In the genomic region with DNA sequence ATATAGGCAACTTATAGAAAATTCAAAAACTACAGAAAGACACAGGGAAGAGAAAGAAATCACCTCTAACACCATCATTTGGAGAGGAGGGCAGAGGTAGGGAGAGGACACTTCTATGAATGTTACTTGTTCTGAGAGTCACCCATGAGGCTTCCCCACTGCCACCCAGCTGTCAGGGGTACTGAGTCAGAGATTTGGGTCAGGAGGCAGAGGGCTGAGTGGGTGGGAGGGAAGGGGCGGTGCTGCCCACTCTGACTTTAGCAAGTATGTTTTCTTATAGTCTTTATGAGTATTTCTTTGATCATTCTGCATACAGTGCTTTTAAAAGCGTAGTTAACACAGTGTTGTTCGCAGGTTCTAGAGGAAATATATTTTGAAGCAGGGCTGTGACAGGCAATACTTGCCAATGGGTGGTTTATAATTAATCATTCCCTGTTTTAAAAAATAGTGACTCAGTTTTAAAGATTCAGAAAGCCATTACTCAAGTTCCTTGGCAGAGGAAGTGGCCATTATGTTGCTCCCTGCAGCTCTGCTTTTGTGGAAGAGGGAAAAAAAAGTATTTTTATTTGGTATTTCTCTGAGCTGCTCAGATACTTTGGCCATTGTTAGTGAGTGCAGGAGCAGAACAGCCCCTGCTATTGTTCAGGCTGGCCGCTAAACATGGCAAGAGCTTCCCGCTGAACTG, we compare ENCODE assay signal across 9 cellular contexts. TPM values are rescaled to one million over a fixed set of nuclear protein-coding genes. Genes with fewer than 3 reads are reported as not detected.
DNase-seq lines count a peak whose midpoint lies in the region; ATAC-seq and TF ChIP-seq lines count a peak whose summit lies in the region.
"Had no signal": no experiment of that assay in that cellular context is flagged by ENCODE, and none has a peak within 500 bp of the region (broad histone marks: within the 10 kb centered on the region; RNA-seq: fewer than 3 reads in every experiment).

No MANE protein-coding gene starts in this region.

- intact Hi-C loops in CD4-positive, alpha-beta T cell (cut with DNase I, micrococcal nuclease): loop anchor here in 1 of 2 experiments (5.0 kb wide), 1 partner anchor 39 kb away; no protein-coding TSS in a partner anchor
- intact Hi-C loops in esophagus squamous epithelium (cut with DNase I) (no loop called here), psoas muscle (cut with DNase I) (no loop called here)

- no peak for TF ChIP-seq POLR2A in esophagus squamous epithelium (IDR thresholded peaks at IDR 0.05)

- peaks cover 74 to 98% (median 80%) of the 10 kb centered on the region in 3 donors for H3K4me1 ChIP-seq in esophagus squamous epithelium
- peaks cover 93% of the 10 kb centered on the region for H3K4me1 ChIP-seq in psoas muscle

- peak overlapping the region; percentile 91 for H3K27ac Mint-ChIP-seq in CD4-positive, alpha-beta T cell
- H3K27ac Mint-ChIP-seq in WTC11: no peak overlapping the region

- no peak for DNase-seq in CD4-positive, alpha-beta T cell
- peak; percentile 16 for DNase-seq in RPMI7951 (ENCODE audit: low read depth)
- no peak for DNase-seq in esophagus squamous epithelium (lab: John Stamatoyannopoulos, UW)
- DNase-seq in psoas muscle: peak in 1 of 2 donors; percentile 31
- no peak for DNase-seq in WTC11 (ENCODE audit: low spot score)
- no peak for DNase-seq in occipital lobe (lab: John Stamatoyannopoulos, UW)
- no peak for DNase-seq in NCI-H2081 treated with DMSO at 0.1 percent for 48 hours (lab: John Stamatoyannopoulos, UW)
- DNase-seq in GDM1 (lab: John Stamatoyannopoulos, UW): no peak

- H3K36me3 Mint-ChIP-seq in CD4-positive, alpha-beta T cell (ENCODE audit: low read depth): peaks cover 60% of the 10 kb centered on the region
- no peaks in the 10 kb centered on the region for H3K36me3 Mint-ChIP-seq in WTC11

- WGBS in esophagus squamous epithelium, 2 donors: 18 to 26% methylated on average over 5 of the region's 5 CpGs
- 65 to 75% (median 67%) methylated on average over 5 of the region's 5 CpGs for WGBS in psoas muscle, 3 donors

- no peak for ATAC-seq in CD4-positive, alpha-beta T cell (ENCODE audit: poor library complexity)
- no peak for ATAC-seq in psoas muscle
- ATAC-seq in WTC11: no peak

- no peaks in the 10 kb centered on the region for H3K9me3 ChIP-seq in CD4-positive, alpha-beta T cell (ENCODE audit: control insufficient read depth, low read length)
- H3K9me3 ChIP-seq in esophagus squamous epithelium (no peaks in the 10 kb centered on the region), psoas muscle (no peaks in the 10 kb centered on the region)
- H3K9me3 ChIP-seq: ovary had no signal

- no peaks in the 10 kb centered on the region for H3K27me3 Mint-ChIP-seq in CD4-positive, alpha-beta T cell
- no peaks in the 10 kb centered on the region for H3K27me3 Mint-ChIP-seq in WTC11 (ENCODE audit: low read depth)

- peaks cover 92% of the 10 kb centered on the region for H3K4me1 Mint-ChIP-seq in CD4-positive, alpha-beta T cell (ENCODE audit: low read depth)
- peaks cover 21% of the 10 kb centered on the region for H3K4me1 Mint-ChIP-seq in WTC11

- peak overlapping the region; percentile 10 for H3K4me3 Mint-ChIP-seq in CD4-positive, alpha-beta T cell
- no peak overlapping the region for H3K4me3 Mint-ChIP-seq in WTC11

- TF ChIP-seq CTCF in CD4-positive, alpha-beta T cell (IDR thresholded peaks at IDR 0.05): no peak
- TF ChIP-seq CTCF in esophagus squamous epithelium (IDR thresholded peaks at IDR 0.05): no peak
- no peak for TF ChIP-seq CTCF in psoas muscle (IDR thresholded peaks at IDR 0.05)
- no peak for TF ChIP-seq CTCF in WTC11 (IDR thresholded peaks at IDR 0.05)

- no peaks in the 10 kb centered on the region for H3K9me3 Mint-ChIP-seq in CD4-positive, alpha-beta T cell
- no peaks in the 10 kb centered on the region for H3K9me3 Mint-ChIP-seq in WTC11

- no peak overlapping the region for H3K27ac ChIP-seq in CD4-positive, alpha-beta T cell (ENCODE audit: low read depth, low read length)
- H3K27ac ChIP-seq in esophagus squamous epithelium (peak overlapping the region; percentile 76 to 95 (median 89)), psoas muscle (peak overlapping the region; percentile 98)

- H3K4me3 ChIP-seq in esophagus squamous epithelium: no peak overlapping the region
- H3K4me3 ChIP-seq in psoas muscle: no peak overlapping the region
- H3K4me3 ChIP-seq: ovary had no signal

- POLR2A ChIA-PET in CD4-positive, alpha-beta T cell (lab: Charles Lee): interaction anchor here (1.1 to 1.2 kb wide), 2 partner anchors 8 to 15 kb away, joined by 3 to 5 read pairs; no protein-coding TSS in a partner anchor
- POLR2A ChIA-PET in WTC11 (lab: Charles Lee): interaction anchor here (0.5 kb wide), 1 partner anchor 9 kb away, joined by 3 read pairs; no protein-coding TSS in a partner anchor

- H3K27me3 ChIP-seq in CD4-positive, alpha-beta T cell (ENCODE audit: control insufficient read depth, insufficient read depth, low read length): no peaks in the 10 kb centered on the region
- H3K27me3 ChIP-seq in esophagus squamous epithelium (no peaks in the 10 kb centered on the region), psoas muscle (ENCODE audit: insufficient read depth in 3 of 3, low read length in 2 of 3) (no peaks in the 10 kb centered on the region)
- H3K27me3 ChIP-seq: ovary had no signal

- CTCF ChIA-PET in CD4-positive, alpha-beta T cell (lab: Charles Lee): interaction anchor here (1.3 kb wide), 1 partner anchor 16 kb away, joined by 3 read pairs; no protein-coding TSS in a partner anchor
- CTCF ChIA-PET in WTC11 (lab: Charles Lee): interaction anchor here (1.7 kb wide), 1 partner anchor 56 kb away, joined by 5 read pairs; no protein-coding TSS in a partner anchor

- H3K36me3 ChIP-seq in esophagus squamous epithelium (no peaks in the 10 kb centered on the region), psoas muscle (ENCODE audit: insufficient read depth in 1 of 2, low read depth in 1 of 2) (peaks cover 0 to 16% of the 10 kb centered on the region in 2 donors)
- H3K36me3 ChIP-seq: ovary had no signal

TF ChIP-seq in WTC11, 78 proteins besides CTCF, POLR2A, EP300 and RAD21 (continues in another document):
- TF ChIP-seq OVOL2 (CRISPR knock-in tag; IDR thresholded peaks at IDR 0.05; ENCODE audit: borderline replicate concordance): no peak
- TF ChIP-seq ZNF232 (CRISPR knock-in tag; IDR thresholded peaks at IDR 0.05): no peak
- TF ChIP-seq, protein P1, sequence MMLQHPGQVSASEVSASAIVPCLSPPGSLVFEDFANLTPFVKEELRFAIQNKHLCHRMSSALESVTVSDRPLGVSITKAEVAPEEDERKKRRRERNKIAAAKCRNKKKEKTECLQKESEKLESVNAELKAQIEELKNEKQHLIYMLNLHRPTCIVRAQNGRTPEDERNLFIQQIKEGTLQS (CRISPR knock-in tag; conservative IDR thresholded peaks at IDR 0.05): no peak
- TF ChIP-seq IRF2 (CRISPR knock-in tag; IDR thresholded peaks at IDR 0.05; ENCODE audit: borderline replicate concordance, low read depth): no peak
- no peak for TF ChIP-seq CREM (CRISPR knock-in tag; IDR thresholded peaks at IDR 0.05)
- TF ChIP-seq, protein P2, sequence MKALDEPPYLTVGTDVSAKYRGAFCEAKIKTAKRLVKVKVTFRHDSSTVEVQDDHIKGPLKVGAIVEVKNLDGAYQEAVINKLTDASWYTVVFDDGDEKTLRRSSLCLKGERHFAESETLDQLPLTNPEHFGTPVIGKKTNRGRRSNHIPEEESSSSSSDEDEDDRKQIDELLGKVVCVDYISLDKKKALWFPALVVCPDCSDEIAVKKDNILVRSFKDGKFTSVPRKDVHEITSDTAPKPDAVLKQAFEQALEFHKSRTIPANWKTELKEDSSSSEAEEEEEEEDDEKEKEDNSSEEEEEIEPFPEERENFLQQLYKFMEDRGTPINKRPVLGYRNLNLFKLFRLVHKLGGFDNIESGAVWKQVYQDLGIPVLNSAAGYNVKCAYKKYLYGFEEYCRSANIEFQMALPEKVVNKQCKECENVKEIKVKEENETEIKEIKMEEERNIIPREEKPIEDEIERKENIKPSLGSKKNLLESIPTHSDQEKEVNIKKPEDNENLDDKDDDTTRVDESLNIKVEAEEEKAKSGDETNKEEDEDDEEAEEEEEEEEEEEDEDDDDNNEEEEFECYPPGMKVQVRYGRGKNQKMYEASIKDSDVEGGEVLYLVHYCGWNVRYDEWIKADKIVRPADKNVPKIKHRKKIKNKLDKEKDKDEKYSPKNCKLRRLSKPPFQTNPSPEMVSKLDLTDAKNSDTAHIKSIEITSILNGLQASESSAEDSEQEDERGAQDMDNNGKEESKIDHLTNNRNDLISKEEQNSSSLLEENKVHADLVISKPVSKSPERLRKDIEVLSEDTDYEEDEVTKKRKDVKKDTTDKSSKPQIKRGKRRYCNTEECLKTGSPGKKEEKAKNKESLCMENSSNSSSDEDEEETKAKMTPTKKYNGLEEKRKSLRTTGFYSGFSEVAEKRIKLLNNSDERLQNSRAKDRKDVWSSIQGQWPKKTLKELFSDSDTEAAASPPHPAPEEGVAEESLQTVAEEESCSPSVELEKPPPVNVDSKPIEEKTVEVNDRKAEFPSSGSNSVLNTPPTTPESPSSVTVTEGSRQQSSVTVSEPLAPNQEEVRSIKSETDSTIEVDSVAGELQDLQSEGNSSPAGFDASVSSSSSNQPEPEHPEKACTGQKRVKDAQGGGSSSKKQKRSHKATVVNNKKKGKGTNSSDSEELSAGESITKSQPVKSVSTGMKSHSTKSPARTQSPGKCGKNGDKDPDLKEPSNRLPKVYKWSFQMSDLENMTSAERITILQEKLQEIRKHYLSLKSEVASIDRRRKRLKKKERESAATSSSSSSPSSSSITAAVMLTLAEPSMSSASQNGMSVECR (CRISPR knock-in tag; IDR thresholded peaks at IDR 0.05; ENCODE audit: borderline replicate concordance): no peak
- TF ChIP-seq EMX1 (CRISPR knock-in tag; IDR thresholded peaks at IDR 0.05): no peak
- TF ChIP-seq RORB (CRISPR knock-in tag; IDR thresholded peaks at IDR 0.05): no peak
- no peak for TF ChIP-seq ELF4 (CRISPR knock-in tag; IDR thresholded peaks at IDR 0.05; ENCODE audit: low read depth)
- TF ChIP-seq, protein P3, sequence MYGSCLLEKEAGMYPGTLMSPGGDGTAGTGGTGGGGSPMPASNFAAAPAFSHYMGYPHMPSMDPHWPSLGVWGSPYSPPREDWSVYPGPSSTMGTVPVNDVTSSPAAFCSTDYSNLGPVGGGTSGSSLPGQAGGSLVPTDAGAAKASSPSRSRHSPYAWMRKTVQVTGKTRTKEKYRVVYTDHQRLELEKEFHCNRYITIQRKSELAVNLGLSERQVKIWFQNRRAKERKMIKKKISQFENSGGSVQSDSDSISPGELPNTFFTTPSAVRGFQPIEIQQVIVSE (CRISPR knock-in tag; IDR thresholded peaks at IDR 0.05; ENCODE audit: borderline replicate concordance): no peak
- no peak for TF ChIP-seq CREB1 (CRISPR knock-in tag; IDR thresholded peaks at IDR 0.05)
- no peak for TF ChIP-seq ZNF121 (CRISPR knock-in tag; IDR thresholded peaks at IDR 0.05)
- TF ChIP-seq ZNF317 (CRISPR knock-in tag; IDR thresholded peaks at IDR 0.05; ENCODE audit: borderline replicate concordance, low read depth): no peak

RNA-seq across cellular contexts. Expression of a gene that starts 18.3 kb away (rescaled TPM):
- total RNA-seq in CD4-positive, alpha-beta T cell: 10 to 100 TPM; 31.7 to 35.0 TPM
- 0.24 and 0.29 TPM in 2 replicates for total RNA-seq in RPMI7951 (2014; rRNA removed; shearing (Covaris generic))
- total RNA-seq in esophagus squamous epithelium: 10 to 100 TPM in 1 of 4 donors, 1 to 10 TPM in 3; 6.4 to 47.7 (median 8.1) TPM
- total RNA-seq in psoas muscle: 100 to 1,000 TPM in 1 of 4 donors, 10 to 100 TPM in 3; 32.6 to 182 (median 80.9) TPM
- polyA plus RNA-seq in psoas muscle: 10 to 100 TPM; 41.7 to 97.7 (median 80.8) TPM
- 3.2 to 7.0 TPM (median 3.4 TPM) in 3 replicates for total RNA-seq in WTC11 (2021)
- total RNA-seq in occipital lobe: 2.8 TPM
